ENCODE assay signal across 8 cellular contexts in the genomic region with DNA sequence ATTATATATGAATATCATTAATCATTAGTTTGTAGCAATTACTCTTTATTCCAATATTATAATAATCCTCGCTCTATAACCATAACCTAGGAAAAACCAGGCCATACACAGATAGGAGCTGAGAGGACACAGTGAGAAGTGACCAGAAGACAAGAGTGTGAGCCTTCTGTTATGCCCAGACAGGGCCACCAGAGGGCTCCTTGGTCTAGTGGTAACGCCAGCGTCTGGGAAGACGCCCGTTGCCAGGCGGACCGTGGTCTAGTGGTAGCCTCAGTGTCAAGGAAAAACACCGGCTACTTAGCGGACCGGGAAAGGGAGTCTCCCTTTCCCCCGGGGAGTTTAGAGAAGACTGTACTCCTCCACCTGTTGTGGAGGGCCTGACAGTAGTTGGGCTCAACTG. TPM values are rescaled to one million over a fixed set of nuclear protein-coding genes. Genes with fewer than 3 reads are reported as not detected.
A peak's percentile ranks its signal among the peaks of the same experiment; 100 is the strongest.
DNase-seq lines count a peak whose midpoint lies in the region; ATAC-seq and TF ChIP-seq lines count a peak whose summit lies in the region.
"Not testable (repeated sequence)": the region's sequence is repeated elsewhere in the genome, so short reads cannot be mapped to it uniquely, and the experiment has no call there.
"Had no signal": no experiment of that assay in that cellular context is flagged by ENCODE, and none has a peak within 500 bp of the region (broad histone marks: within the 10 kb centered on the region; RNA-seq: fewer than 3 reads in every experiment).

No MANE protein-coding gene starts in this region.

- not testable (repeated sequence) for H3K4me1 Mint-ChIP-seq in activated CD4-positive, alpha-beta T cell treated with anti-CD3 and anti-CD28 coated beads, Interleukin-2, amount 10 ng/mL, durations not matched to agents 24 days and 14 days

- DNase-seq in GM06990 (ENCODE audit: extremely low read depth, insufficient read length); esophagus squamous epithelium (lab: John Stamatoyannopoulos, UW): not testable (repeated sequence)
- DNase-seq in NCI-H2227 (lab: John Stamatoyannopoulos, UW; ENCODE audit: unreplicated experiment) (peak; percentile 12), adrenal gland (peak; percentile 24 to 70 (median 62)), left lobe of liver (ENCODE audit: low spot score) (peak; percentile 47), prostate gland (ENCODE audit: low spot score) (peak; percentile 7)
- DNase-seq in activated CD4-positive, alpha-beta T cell treated with anti-CD3 and anti-CD28 coated beads, Interleukin-2, amount 10 ng/mL, durations not matched to agents 24 days and 14 days = peak; percentile 71

- H3K9me3 ChIP-seq in adrenal gland (replicated peaks in 1 of 3); esophagus squamous epithelium; prostate gland: not testable (repeated sequence)

- H3K36me3 Mint-ChIP-seq in activated CD4-positive, alpha-beta T cell treated with anti-CD3 and anti-CD28 coated beads, Interleukin-2, amount 10 ng/mL, durations not matched to agents 24 days and 14 days (ENCODE audit: low read depth) = not testable (repeated sequence)

- WGBS in adrenal gland, 4 donors = 20 to 71% (median 39%) methylated on average over 1 to 11 of the region's 11 CpGs
- 24 to 37% methylated on average over 5 to 9 of the region's 11 CpGs for WGBS in esophagus squamous epithelium, 2 donors
- WGBS in prostate gland = 36% methylated on average over 11 of the region's 11 CpGs

- H3K27ac ChIP-seq in adrenal gland, esophagus squamous epithelium, prostate gland: not testable (repeated sequence)

- TF ChIP-seq CTCF in GM06990 (IDR thresholded peaks at IDR 0.05; ENCODE audit: insufficient read depth, low read length, poor library complexity, severe bottlenecking) (peak; percentile 33), adrenal gland (IDR thresholded peaks at IDR 0.05) (peak; percentile 28 to 65 (median 43)), esophagus squamous epithelium (IDR thresholded peaks at IDR 0.05) (peak in 5 of 6 experiments; percentile 18 to 53 (median 34)), prostate gland (IDR thresholded peaks at IDR 0.05) (peak in 2 of 4 experiments; percentile 53)

- H3K9me3 Mint-ChIP-seq in activated CD4-positive, alpha-beta T cell treated with anti-CD3 and anti-CD28 coated beads, Interleukin-2, amount 10 ng/mL, durations not matched to agents 24 days and 14 days = not testable (repeated sequence)

- not testable (repeated sequence) for H3K36me3 ChIP-seq in GM06990 (ENCODE audit: control insufficient read depth, insufficient read depth, low read length); adrenal gland (replicated peaks in 1 of 2); esophagus squamous epithelium; prostate gland

- TF ChIP-seq POLR2A in adrenal gland (IDR thresholded peaks at IDR 0.05); esophagus squamous epithelium (IDR thresholded peaks at IDR 0.05); prostate gland (IDR thresholded peaks at IDR 0.05): not testable (repeated sequence)

- H3K4me3 Mint-ChIP-seq in activated CD4-positive, alpha-beta T cell treated with anti-CD3 and anti-CD28 coated beads, Interleukin-2, amount 10 ng/mL, durations not matched to agents 24 days and 14 days = not testable (repeated sequence)

- ATAC-seq in left lobe of liver = not testable (repeated sequence)

- not testable (repeated sequence) for H3K27ac Mint-ChIP-seq in activated CD4-positive, alpha-beta T cell treated with anti-CD3 and anti-CD28 coated beads, Interleukin-2, amount 10 ng/mL, durations not matched to agents 24 days and 14 days

- intact Hi-C loops in activated CD4-positive, alpha-beta T cell treated with anti-CD3 and anti-CD28 coated beads, Interleukin-2, amount 10 ng/mL, durations not matched to agents 24 days and 14 days (cut with micrococcal nuclease); adrenal gland (cut with DNase I); esophagus squamous epithelium (cut with DNase I); prostate gland (cut with DNase I): not testable (repeated sequence)

- not testable (repeated sequence) for H3K4me3 ChIP-seq in GM06990 (replicated peaks; ENCODE audit: low read depth, low read length); adrenal gland; esophagus squamous epithelium; prostate gland

- H3K27me3 Mint-ChIP-seq in activated CD4-positive, alpha-beta T cell treated with anti-CD3 and anti-CD28 coated beads, Interleukin-2, amount 10 ng/mL, durations not matched to agents 24 days and 14 days = peaks cover 26% of the 10 kb centered on the region

- H3K4me1 ChIP-seq in adrenal gland (replicated peaks in 1 of 2); esophagus squamous epithelium; prostate gland (replicated peaks): not testable (repeated sequence)

- H3K27me3 ChIP-seq in GM06990 (replicated peaks; ENCODE audit: control insufficient read depth, insufficient read depth, low read length); adrenal gland; esophagus squamous epithelium; prostate gland (replicated peaks; ENCODE audit: insufficient read depth): not testable (repeated sequence)

RNA-seq across cellular contexts. Expression of gene CT55, which starts 35.2 kb away (rescaled TPM):
- total RNA-seq in activated CD4-positive, alpha-beta T cell treated with anti-CD3 and anti-CD28 coated beads, Interleukin-2, amount 10 ng/mL, durations not matched to agents 24 days and 14 days = not detected in 2 replicates
- total RNA-seq in adrenal gland (under 1 TPM in 1 of 8 donors, not detected in 7; 0.55 TPM), esophagus squamous epithelium (not detected), left lobe of liver (not detected), prostate gland (1 to 10 TPM in 1 of 2 donors, not detected in 1; 2.5 TPM)
- polyA plus RNA-seq in adrenal gland = under 1 TPM in 2 of 3 donors, not detected in 1; 0.17 to 0.20 TPM

RNA-seq across cellular contexts. Expression of gene ETDA, which starts 45.4 kb away (rescaled TPM):
- not detected in 2 replicates for total RNA-seq in activated CD4-positive, alpha-beta T cell treated with anti-CD3 and anti-CD28 coated beads, Interleukin-2, amount 10 ng/mL, durations not matched to agents 24 days and 14 days
- not detected for total RNA-seq in adrenal gland
- not detected for polyA plus RNA-seq in adrenal gland
- not detected for total RNA-seq in esophagus squamous epithelium
- not detected for total RNA-seq in left lobe of liver
- total RNA-seq in prostate gland = not detected
- total RNA-seq: mesothelial cell of epicardium had no signal
